In genomic region chr2:69310267-69310666, GRCh38 we compare ENCODE assay signal across 13 cellular contexts.
DNase-seq lines count a peak whose midpoint lies in the region; ATAC-seq and TF ChIP-seq lines count a peak whose summit lies in the region.
"Had no signal": no experiment of that assay in that cellular context is flagged by ENCODE, and none has a peak within 500 bp of the region (broad histone marks: within the 10 kb centered on the region; RNA-seq: fewer than 3 reads in every experiment).

No MANE protein-coding gene starts in this region.

- no peak overlapping the region for H2BK5ac ChIP-seq in H9 (ENCODE audit: insufficient read length, low read length)

- peak overlapping the region; percentile 0 for H3K18ac ChIP-seq in H9 (ENCODE audit: insufficient read length, low read depth, low read length)

- no CpG with 5 or more reads among the region's 12 CpGs for WGBS in H9 (ENCODE audit: extremely low coverage, insufficient read length, low lambda C conversion rate)

- no peak overlapping the region for H2BK12ac ChIP-seq in H9 (ENCODE audit: insufficient read length, low read depth, low read length)

- H4K5ac ChIP-seq in H9 (ENCODE audit: insufficient read length, low read depth, low read length) = no peak overlapping the region

- H3K56ac ChIP-seq in H9 (ENCODE audit: insufficient read length, low read depth, low read length) = no peak overlapping the region

- no peaks in the 10 kb centered on the region; the same call in 1 of the 2 replicates for H3K27me3 ChIP-seq in H9 (ENCODE audit: insufficient read depth, low read length)
- no peaks in the 10 kb centered on the region for H3K27me3 ChIP-seq in colonic mucosa
- no peaks in the 10 kb centered on the region for H3K27me3 ChIP-seq in mucosa of rectum (ENCODE audit: control insufficient read depth in 2 of 2, insufficient read depth in 2 of 2, low read length in 2 of 2)
- H3K27me3 ChIP-seq: body of pancreas had no signal

- H2AFZ ChIP-seq in H9 (ENCODE audit: low read length) = no peak overlapping the region

- intact Hi-C loops in colonic mucosa (cut with DNase I) = no loop called here

- H3K4me3 Mint-ChIP-seq in H9 = no peak overlapping the region
- no peak overlapping the region for H3K4me3 Mint-ChIP-seq in stimulated activated effector memory CD8-positive, alpha-beta T cell treated with anti-CD3 and anti-CD28 coated beads, Interleukin-12 subunit alpha, Interleukin-12 subunit beta, amount 100 ng/mL, for 72 hours
- H3K4me3 Mint-ChIP-seq: B cell had no signal

- H3K9me3 ChIP-seq in H9 (ENCODE audit: control insufficient read depth, low read depth, low read length) (no peaks in the 10 kb centered on the region), colonic mucosa (no peaks in the 10 kb centered on the region), mucosa of rectum (ENCODE audit: control insufficient read depth in 2 of 2, low read length in 2 of 2) (no peaks in the 10 kb centered on the region)
- H3K9me3 ChIP-seq: body of pancreas had no signal

- no peaks in the 10 kb centered on the region for H4K20me1 ChIP-seq in H9 (ENCODE audit: control insufficient read depth, insufficient read depth, insufficient read length)

- H2BK20ac ChIP-seq in H9 (ENCODE audit: low read depth, low read length, poor library complexity, severe bottlenecking) = no peak overlapping the region

- H3K9me3 Mint-ChIP-seq in H9 = peaks cover 3 to 12% of the 10 kb centered on the region in 2 experiments; a peak in 3 of 5 replicates
- H3K9me3 Mint-ChIP-seq in stimulated activated effector memory CD8-positive, alpha-beta T cell treated with anti-CD3 and anti-CD28 coated beads, Interleukin-12 subunit alpha, Interleukin-12 subunit beta, amount 100 ng/mL, for 72 hours = peaks cover 3% of the 10 kb centered on the region

- H3K4ac ChIP-seq in H9 (ENCODE audit: low read depth, low read length) = no peak overlapping the region

- H3K79me1 ChIP-seq in H9 (ENCODE audit: insufficient read depth, low read depth, low read length, poor library complexity, severe bottlenecking) = no peaks in the 10 kb centered on the region

- peak overlapping the region; percentile 38 to 95 (median 60); a peak in 5 of 7 replicates for H3K27ac Mint-ChIP-seq in H9
- H3K27ac Mint-ChIP-seq in stimulated activated effector memory CD8-positive, alpha-beta T cell treated with anti-CD3 and anti-CD28 coated beads, Interleukin-12 subunit alpha, Interleukin-12 subunit beta, amount 100 ng/mL, for 72 hours = peak overlapping the region; percentile 68

- no peak overlapping the region for H3T11ph ChIP-seq in H9 (ENCODE audit: low read length)

- H2AK5ac ChIP-seq in H9 (ENCODE audit: insufficient read length, low read length) = no peak overlapping the region

- H3K23ac ChIP-seq in H9 (ENCODE audit: insufficient read length, low read depth, low read length) = no peak overlapping the region

- H3K9ac ChIP-seq in H9 (ENCODE audit: extremely low read depth, insufficient read length, low read length) (no peak overlapping the region), colonic mucosa (ENCODE audit: low read depth in 2 of 2, low read length in 2 of 2) (peak overlapping the region; percentile 13 to 60), mucosa of rectum (ENCODE audit: low read depth in 1 of 2, low read length in 2 of 2) (peak overlapping the region; percentile 26 to 48)

- H2BK120ac ChIP-seq in H9 (ENCODE audit: low read depth, low read length, poor library complexity, severe bottlenecking) = no peak overlapping the region

- H3K36me3 ChIP-seq in colonic mucosa (no peaks in the 10 kb centered on the region), mucosa of rectum (ENCODE audit: control insufficient read depth in 2 of 2, insufficient read depth in 2 of 2, low read length in 2 of 2) (no peaks in the 10 kb centered on the region)

- H3K4me1 ChIP-seq in H9 (ENCODE audit: insufficient read depth, low read length) = no peaks in the 10 kb centered on the region
- H3K4me1 ChIP-seq in colonic mucosa = peaks cover 12% of the 10 kb centered on the region
- H3K4me1 ChIP-seq in mucosa of rectum (ENCODE audit: control insufficient read depth in 2 of 2, insufficient read depth in 2 of 2, low read length in 2 of 2) = peaks cover 35 to 54% of the 10 kb centered on the region in 2 donors

- no peak overlapping the region for H4K91ac ChIP-seq in H9 (ENCODE audit: insufficient read length, low read depth, low read length)

- H3K36me3 Mint-ChIP-seq in H9 (ENCODE audit: insufficient read depth in 1 of 3, low read depth in 3 of 3) = peaks cover 3 to 16% (median 7%) of the 10 kb centered on the region in 3 experiments
- no peaks in the 10 kb centered on the region for H3K36me3 Mint-ChIP-seq in stimulated activated effector memory CD8-positive, alpha-beta T cell treated with anti-CD3 and anti-CD28 coated beads, Interleukin-12 subunit alpha, Interleukin-12 subunit beta, amount 100 ng/mL, for 72 hours

- H4K8ac ChIP-seq in H9 (replicated peaks; ENCODE audit: insufficient read length, low read depth, low read length) = no peak overlapping the region

- no peak overlapping the region for H2BK15ac ChIP-seq in H9 (ENCODE audit: low read depth, low read length)

- no peak for ATAC-seq in stimulated activated effector memory CD8-positive, alpha-beta T cell treated with anti-CD3 and anti-CD28 coated beads, Interleukin-12 subunit alpha, Interleukin-12 subunit beta, amount 100 ng/mL, for 72 hours
- ATAC-seq in GM21515 (IDR thresholded peaks at IDR 0.05; ENCODE audit: unreplicated experiment) = no peak

- no peaks in the 10 kb centered on the region for H3K79me2 ChIP-seq in H9 (ENCODE audit: insufficient read depth, low read length)

- peaks cover 28% of the 10 kb centered on the region for H3K27me3 Mint-ChIP-seq in H9 (ENCODE audit: low read depth)

- no peak overlapping the region for H3K4me2 ChIP-seq in H9 (ENCODE audit: insufficient read depth, insufficient read length, low read length)

- H3K23me2 ChIP-seq in H9 (ENCODE audit: insufficient read length, low read depth, low read length, poor library complexity, severe bottlenecking) = peaks cover 11% of the 10 kb centered on the region

- no peak overlapping the region for H3K14ac ChIP-seq in H9 (ENCODE audit: insufficient read depth, low read length)

- no peak for TF ChIP-seq CTCF in H9 (conservative IDR thresholded peaks at IDR 0.05)
- no peak for TF ChIP-seq CTCF in colonic mucosa (IDR thresholded peaks at IDR 0.05)

- DNase-seq in H9 = no peak
- peak; percentile 25 for DNase-seq in colonic mucosa
- no peak for DNase-seq in stimulated activated effector memory CD8-positive, alpha-beta T cell treated with anti-CD3 and anti-CD28 coated beads, Interleukin-12 subunit alpha, Interleukin-12 subunit beta, amount 100 ng/mL, for 72 hours (ENCODE audit: low spot score in 2 of 2)
- no peak for DNase-seq in NAMALWA (ENCODE audit: low spot score)
- DNase-seq in DMS153 (lab: John Stamatoyannopoulos, UW) = no peak
- DNase-seq in NCI-H2196 treated with DMSO at 0.1 percent for 48 hours (lab: John Stamatoyannopoulos, UW; ENCODE audit: unreplicated experiment) = no peak
- DNase-seq: activated CD4-positive, alpha-beta T cell treated with anti-CD3 and anti-CD28 coated beads for 4 hours; naive B cell; stimulated activated CD4-positive, alpha-beta T cell treated with anti-CD3 and anti-CD28 coated beads, Interleukin-15, amount 100 ng/mL, for 24 hours had no signal

- no peak overlapping the region for H3K27ac ChIP-seq in H9 (ENCODE audit: insufficient read length, low read depth, low read length)
- peak overlapping the region; percentile 74 for H3K27ac ChIP-seq in colonic mucosa
- H3K27ac ChIP-seq in mucosa of rectum (ENCODE audit: low read depth in 2 of 2, low read length in 2 of 2) = peak overlapping the region; percentile 84 to 90

- no peak overlapping the region for H3K4me3 ChIP-seq in colonic mucosa
- H3K4me3 ChIP-seq in mucosa of rectum (ENCODE audit: low read length in 2 of 2) = peak overlapping the region; percentile 17 to 53
- H3K4me3 ChIP-seq: body of pancreas had no signal

- peaks cover 14 to 17% of the 10 kb centered on the region in 2 experiments for H3K4me1 Mint-ChIP-seq in H9
- peaks cover 32% of the 10 kb centered on the region for H3K4me1 Mint-ChIP-seq in stimulated activated effector memory CD8-positive, alpha-beta T cell treated with anti-CD3 and anti-CD28 coated beads, Interleukin-12 subunit alpha, Interleukin-12 subunit beta, amount 100 ng/mL, for 72 hours
